Comparison of ENCODE assay signal across 13 cellular contexts in genomic region chr22:17964153-17964552, GRCh38.
A peak's percentile ranks its signal among the peaks of the same experiment; 100 is the strongest.
DNase-seq lines count a peak whose midpoint lies in the region; ATAC-seq, FAIRE-seq and TF ChIP-seq lines count a peak whose summit lies in the region.
"Had no signal": no experiment of that assay in that cellular context is flagged by ENCODE, and none has a peak within 500 bp of the region (broad histone marks: within the 10 kb centered on the region; RNA-seq: fewer than 3 reads in every experiment).

No MANE protein-coding gene starts in this region.

- peaks cover 46% of the 10 kb centered on the region for H3K4me1 Mint-ChIP-seq in endothelial cell (ENCODE audit: unreplicated experiment)
- H3K4me1 Mint-ChIP-seq: immature natural killer cell had no signal

- TF ChIP-seq EP300 in sigmoid colon (IDR thresholded peaks at IDR 0.05), result no peak

- no peak for DNase-seq in GM19239 (ENCODE audit: insufficient read length, low spot score)
- DNase-seq in endothelial cell (ENCODE audit: low spot score), result no peak
- no peak for DNase-seq in sigmoid colon
- no peak for DNase-seq in activated naive CD4-positive, alpha-beta T cell treated with anti-CD3 and anti-CD28 coated beads, Interleukin-2, amount 50 U/mL, for 72 hours (ENCODE audit: low spot score in 2 of 2)
- no peak for DNase-seq in glomerular visceral epithelial cell (ENCODE audit: extremely low spot score)
- DNase-seq in GM23248, result no peak
- DNase-seq: activated naive CD4-positive, alpha-beta T cell treated with anti-CD3 and anti-CD28 coated beads, Interleukin-2, amount 10 ng/mL, durations not matched to agents 7 days and 5 days; DMS79; immature natural killer cell; NCI-H1105 treated with DMSO at 0.1 percent for 48 hours; PC-3 had no signal

- TF ChIP-seq CTCF in endothelial cell (IDR thresholded peaks at IDR 0.05; ENCODE audit: unreplicated experiment) (no peak), sigmoid colon (IDR thresholded peaks at IDR 0.05) (no peak)

- no peak overlapping the region for H2AFZ ChIP-seq in GM23248

- peaks cover 10% of the 10 kb centered on the region for H3K27me3 Mint-ChIP-seq in endothelial cell (ENCODE audit: unreplicated experiment)
- H3K27me3 Mint-ChIP-seq: activated naive CD4-positive, alpha-beta T cell treated with anti-CD3 and anti-CD28 coated beads, Interleukin-2, amount 10 ng/mL, durations not matched to agents 7 days and 5 days had no signal

- H3K4me2 ChIP-seq in GM23248 (ENCODE audit: unreplicated experiment), result no peak overlapping the region

- H3K9me3 Mint-ChIP-seq in endothelial cell (ENCODE audit: unreplicated experiment), result no peaks in the 10 kb centered on the region
- no peaks in the 10 kb centered on the region for H3K9me3 Mint-ChIP-seq in activated naive CD4-positive, alpha-beta T cell treated with anti-CD3 and anti-CD28 coated beads, Interleukin-2, amount 50 U/mL, for 72 hours
- H3K9me3 Mint-ChIP-seq: activated naive CD4-positive, alpha-beta T cell treated with anti-CD3 and anti-CD28 coated beads, Interleukin-2, amount 10 ng/mL, durations not matched to agents 7 days and 5 days; immature natural killer cell had no signal

- in situ Hi-C loops in GM23248 (cut with MboI), result no loop called here

- H3K4me3 Mint-ChIP-seq in endothelial cell (ENCODE audit: unreplicated experiment), result no peak overlapping the region
- H3K4me3 Mint-ChIP-seq: activated naive CD4-positive, alpha-beta T cell treated with anti-CD3 and anti-CD28 coated beads, Interleukin-2, amount 10 ng/mL, durations not matched to agents 7 days and 5 days; immature natural killer cell had no signal

- H3K36me3 Mint-ChIP-seq in endothelial cell (ENCODE audit: low read depth, unreplicated experiment), result peaks cover 3% of the 10 kb centered on the region
- no peaks in the 10 kb centered on the region for H3K36me3 Mint-ChIP-seq in activated naive CD4-positive, alpha-beta T cell treated with anti-CD3 and anti-CD28 coated beads, Interleukin-2, amount 50 U/mL, for 72 hours
- H3K36me3 Mint-ChIP-seq: activated naive CD4-positive, alpha-beta T cell treated with anti-CD3 and anti-CD28 coated beads, Interleukin-2, amount 10 ng/mL, durations not matched to agents 7 days and 5 days; immature natural killer cell had no signal

- H3K27me3 ChIP-seq in sigmoid colon, result no peaks in the 10 kb centered on the region
- H3K27me3 ChIP-seq in GM23248 (replicated peaks; ENCODE audit: insufficient read depth), result no peaks in the 10 kb centered on the region

- 76 to 80% methylated on average over 6 of the region's 6 CpGs for whole genome bisulfite sequencing in sigmoid colon, 2 donors
- 65 to 73% methylated on average over 6 of the region's 6 CpGs for WGBS in GM23248 (ENCODE audit: low coverage in 1 of 2, low lambda C conversion rate in 2 of 2, missing lambda C conversion rate in 2 of 2), 2 experiments

- intact Hi-C loops in sigmoid colon (cut with DNase I), result no loop called here

- peaks cover 100% of the 10 kb centered on the region for H3K79me2 ChIP-seq in GM23248 (ENCODE audit: insufficient read depth)

- H3F3A ChIP-seq in GM23248 (ENCODE audit: insufficient read depth), result peaks cover 4% of the 10 kb centered on the region; the same call in 1 of the 2 replicates

- peaks cover 6% of the 10 kb centered on the region; the same call in 1 of the 2 replicates for H4K20me1 ChIP-seq in GM23248 (ENCODE audit: insufficient read depth)

- no peaks in the 10 kb centered on the region for H3K9me3 ChIP-seq in sigmoid colon
- no peaks in the 10 kb centered on the region for H3K9me3 ChIP-seq in GM23248 (ENCODE audit: low read depth)

- H3K27ac ChIP-seq in sigmoid colon (peak overlapping the region; percentile 38 to 68 (median 46)), GM23248 (no peak overlapping the region)

- H3K4me1 ChIP-seq in sigmoid colon, result peaks cover 0 to 54% (median 31%) of the 10 kb centered on the region in 4 donors
- peaks cover 6% of the 10 kb centered on the region for H3K4me1 ChIP-seq in GM23248 (ENCODE audit: insufficient read depth)

- H3K4me3 ChIP-seq in sigmoid colon (no peak overlapping the region), GM23248 (no peak overlapping the region)

- no peak for TF ChIP-seq POLR2A in sigmoid colon (IDR thresholded peaks at IDR 0.05)

- no peaks in the 10 kb centered on the region for H3K9me2 ChIP-seq in GM23248 (ENCODE audit: insufficient read depth)

- no peak overlapping the region for H3K9ac ChIP-seq in GM23248

- peak; percentile 23 for FAIRE-seq in GM19239 (lab: Jason Lieb, UNC)

- H3K27ac Mint-ChIP-seq in endothelial cell (ENCODE audit: unreplicated experiment), result peak overlapping the region; percentile 78
- no peak overlapping the region for H3K27ac Mint-ChIP-seq in activated naive CD4-positive, alpha-beta T cell treated with anti-CD3 and anti-CD28 coated beads, Interleukin-2, amount 50 U/mL, for 72 hours
- H3K27ac Mint-ChIP-seq: activated naive CD4-positive, alpha-beta T cell treated with anti-CD3 and anti-CD28 coated beads, Interleukin-2, amount 10 ng/mL, durations not matched to agents 7 days and 5 days had no signal

- H3K36me3 ChIP-seq in sigmoid colon (no peaks in the 10 kb centered on the region), GM23248 (ENCODE audit: low read depth) (no peaks in the 10 kb centered on the region)

- ATAC-seq in HG03097 (IDR thresholded peaks at IDR 0.05; ENCODE audit: low FRiP score, unreplicated experiment), result peak; percentile 11
- no peak for ATAC-seq in HG02623 (IDR thresholded peaks at IDR 0.05; ENCODE audit: unreplicated experiment)
- ATAC-seq in activated naive CD4-positive, alpha-beta T cell treated with anti-CD3 and anti-CD28 coated beads, Interleukin-2, amount 50 U/mL, for 72 hours, result no peak
- ATAC-seq: PC-3 had no signal
